In genomic region chr15:71291247-71291646, GRCh38 we compare ENCODE assay signal across 26 cellular contexts.
"Had no signal": no experiment of that assay in that cellular context is flagged by ENCODE, and none has a peak within 500 bp of the region (broad histone marks: within the 10 kb centered on the region; RNA-seq: fewer than 3 reads in every experiment).

No MANE protein-coding gene starts in this region.

- H3K9me3 ChIP-seq: gastroesophageal sphincter, lower lobe of right lung, mucosa of descending colon, thyroid gland, upper lobe of right lung had no signal

- ATAC-seq: activated CD4-positive, alpha-beta T cell treated with anti-CD3 and anti-CD28 coated beads for 36 hours; esophagus mucosa; gastroesophageal sphincter; left lobe of liver; lower lobe of right lung; mucosa of descending colon; stimulated activated naive CD8-positive, alpha-beta T cell treated with anti-CD3 and anti-CD28 coated beads, Interleukin-15, Interleukin-2, amounts not matched to agents 100 U/mL and 50 U/mL, for 24 hours; upper lobe of right lung; WTC11 had no signal

- H3K36me3 Mint-ChIP-seq: activated naive CD8-positive, alpha-beta T cell treated with anti-CD3 and anti-CD28 coated beads for 36 hours; WTC11 had no signal

- H3K9me3 Mint-ChIP-seq: activated T-cell treated with anti-CD3 and anti-CD28 coated beads, Interleukin-2, amount 50 U/mL, for 24 hours; T-helper 1 cell treated with Interleukin-12 subunit alpha and Interleukin-12 subunit beta and Interleukin-4 antibody, amounts not matched to agents 30 μg/mL and 1 μg/mL, for 36 hours had no signal

- H3K4me3 ChIP-seq: gastroesophageal sphincter, lower lobe of right lung, mucosa of descending colon, thyroid gland, upper lobe of right lung had no signal

- H3K36me3 ChIP-seq: gastroesophageal sphincter, lower lobe of right lung, thyroid gland, upper lobe of right lung had no signal

- DNase-seq: activated CD4-positive, alpha-beta T cell treated with anti-CD3 and anti-CD28 coated beads, Interleukin-2, amount 50 U/mL, for 4 hours; activated CD8-positive, alpha-beta memory T cell treated with anti-CD3 and anti-CD28 coated beads for 24 hours; activated CD8-positive, alpha-beta memory T cell treated with anti-CD3 and anti-CD28 coated beads, Interleukin-2, amount 50 U/mL, for 4 hours; activated naive CD4-positive, alpha-beta T cell treated with Interleukin-2 at 50 U/mL for 16 hours; activated naive CD8-positive, alpha-beta T cell treated with anti-CD3 and anti-CD28 coated beads for 36 hours; activated T-cell treated with anti-CD3 and anti-CD28 coated beads, Interleukin-2, amount 50 U/mL, for 24 hours; cerebellar nuclear complex; effector CD8-positive, alpha-beta T cell; head of caudate nucleus; lower lobe of right lung; mesendoderm; mucosa of descending colon; nephron progenitor cell; right cardiac atrium; stimulated activated CD4-positive, alpha-beta T cell treated with anti-CD3 and anti-CD28 coated beads, Interleukin-4, amount 100 ng/mL, for 4 hours; stimulated activated naive CD8-positive, alpha-beta T cell treated with anti-CD3 and anti-CD28 coated beads, Interleukin-15, Interleukin-2, amounts not matched to agents 100 U/mL and 50 U/mL, for 24 hours; T1000; thyroid gland; upper lobe of right lung had no signal

- H3K27me3 ChIP-seq: gastroesophageal sphincter, thyroid gland, upper lobe of right lung had no signal

- H3K27ac Mint-ChIP-seq: activated CD4-positive, alpha-beta T cell treated with anti-CD3 and anti-CD28 coated beads for 36 hours; activated naive CD8-positive, alpha-beta T cell treated with anti-CD3 and anti-CD28 coated beads for 36 hours; activated T-cell treated with anti-CD3 and anti-CD28 coated beads, Interleukin-2, amount 50 U/mL, for 24 hours; nephron progenitor cell; T-helper 1 cell treated with Interleukin-12 subunit alpha and Interleukin-12 subunit beta and Interleukin-4 antibody, amounts not matched to agents 30 μg/mL and 1 μg/mL, for 36 hours; WTC11 had no signal

- H3K4me3 Mint-ChIP-seq: activated CD4-positive, alpha-beta T cell treated with anti-CD3 and anti-CD28 coated beads for 36 hours; activated naive CD8-positive, alpha-beta T cell treated with anti-CD3 and anti-CD28 coated beads for 36 hours; activated T-cell treated with anti-CD3 and anti-CD28 coated beads, Interleukin-2, amount 50 U/mL, for 24 hours; nephron progenitor cell; T-helper 1 cell treated with Interleukin-12 subunit alpha and Interleukin-12 subunit beta and Interleukin-4 antibody, amounts not matched to agents 30 μg/mL and 1 μg/mL, for 36 hours; WTC11 had no signal

- H3K4me1 ChIP-seq: parathyroid adenoma, upper lobe of right lung had no signal

- H3K27ac ChIP-seq: gastroesophageal sphincter, lower lobe of right lung, parathyroid adenoma, thyroid gland, upper lobe of right lung had no signal
